ENCODE assay signal across 1 cellular context in the genomic region with DNA sequence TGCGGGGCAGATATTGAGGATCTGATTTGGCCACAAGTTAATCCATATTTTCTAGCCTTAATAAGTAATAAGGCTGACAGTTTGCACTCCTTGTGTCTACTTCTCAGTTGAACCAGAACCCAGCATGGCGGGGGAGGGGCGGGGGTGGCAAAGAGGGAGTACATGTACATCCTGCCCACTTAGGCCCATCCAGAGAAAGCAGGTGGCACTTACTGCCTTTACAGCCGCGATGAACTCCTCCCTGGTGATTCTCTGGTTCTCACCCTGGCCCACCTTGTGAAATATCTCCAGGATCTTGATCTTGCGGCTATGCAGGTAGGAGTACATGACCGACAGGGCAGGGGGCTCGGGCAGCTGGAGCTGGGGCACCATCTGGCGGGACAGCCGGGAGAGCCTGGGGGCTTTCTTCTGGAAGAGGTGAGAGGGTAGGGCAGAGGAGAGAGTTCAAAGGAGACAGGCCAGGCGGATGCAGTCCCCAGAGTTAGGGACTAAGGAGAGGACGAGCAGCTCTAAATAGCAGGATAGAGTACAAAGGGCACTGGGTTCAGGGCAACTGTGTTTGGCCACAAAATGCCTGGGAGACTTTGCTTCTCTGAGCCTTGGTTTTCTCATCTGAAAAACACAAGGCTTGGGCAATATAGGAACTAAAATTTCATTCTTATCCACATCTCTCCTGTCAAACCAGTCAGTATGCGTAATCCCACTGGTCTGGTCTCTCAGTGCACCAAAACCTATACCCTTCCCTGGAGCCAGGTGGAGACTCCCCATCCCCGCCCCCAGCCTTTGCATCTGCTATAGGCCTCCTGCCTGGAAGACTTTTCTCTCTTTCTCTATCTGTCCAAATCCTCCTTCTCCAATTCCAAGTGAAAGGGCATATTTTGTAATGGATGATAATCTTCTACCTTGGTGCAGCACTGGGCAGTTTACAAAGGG.
TF ChIP-seq lines count a peak whose summit lies in the region.

No MANE protein-coding gene starts in this region.

TF ChIP-seq in HepG2, 621 proteins besides CTCF, POLR2A, EP300 and RAD21 (continued from another document):
- TF ChIP-seq, protein P1, sequence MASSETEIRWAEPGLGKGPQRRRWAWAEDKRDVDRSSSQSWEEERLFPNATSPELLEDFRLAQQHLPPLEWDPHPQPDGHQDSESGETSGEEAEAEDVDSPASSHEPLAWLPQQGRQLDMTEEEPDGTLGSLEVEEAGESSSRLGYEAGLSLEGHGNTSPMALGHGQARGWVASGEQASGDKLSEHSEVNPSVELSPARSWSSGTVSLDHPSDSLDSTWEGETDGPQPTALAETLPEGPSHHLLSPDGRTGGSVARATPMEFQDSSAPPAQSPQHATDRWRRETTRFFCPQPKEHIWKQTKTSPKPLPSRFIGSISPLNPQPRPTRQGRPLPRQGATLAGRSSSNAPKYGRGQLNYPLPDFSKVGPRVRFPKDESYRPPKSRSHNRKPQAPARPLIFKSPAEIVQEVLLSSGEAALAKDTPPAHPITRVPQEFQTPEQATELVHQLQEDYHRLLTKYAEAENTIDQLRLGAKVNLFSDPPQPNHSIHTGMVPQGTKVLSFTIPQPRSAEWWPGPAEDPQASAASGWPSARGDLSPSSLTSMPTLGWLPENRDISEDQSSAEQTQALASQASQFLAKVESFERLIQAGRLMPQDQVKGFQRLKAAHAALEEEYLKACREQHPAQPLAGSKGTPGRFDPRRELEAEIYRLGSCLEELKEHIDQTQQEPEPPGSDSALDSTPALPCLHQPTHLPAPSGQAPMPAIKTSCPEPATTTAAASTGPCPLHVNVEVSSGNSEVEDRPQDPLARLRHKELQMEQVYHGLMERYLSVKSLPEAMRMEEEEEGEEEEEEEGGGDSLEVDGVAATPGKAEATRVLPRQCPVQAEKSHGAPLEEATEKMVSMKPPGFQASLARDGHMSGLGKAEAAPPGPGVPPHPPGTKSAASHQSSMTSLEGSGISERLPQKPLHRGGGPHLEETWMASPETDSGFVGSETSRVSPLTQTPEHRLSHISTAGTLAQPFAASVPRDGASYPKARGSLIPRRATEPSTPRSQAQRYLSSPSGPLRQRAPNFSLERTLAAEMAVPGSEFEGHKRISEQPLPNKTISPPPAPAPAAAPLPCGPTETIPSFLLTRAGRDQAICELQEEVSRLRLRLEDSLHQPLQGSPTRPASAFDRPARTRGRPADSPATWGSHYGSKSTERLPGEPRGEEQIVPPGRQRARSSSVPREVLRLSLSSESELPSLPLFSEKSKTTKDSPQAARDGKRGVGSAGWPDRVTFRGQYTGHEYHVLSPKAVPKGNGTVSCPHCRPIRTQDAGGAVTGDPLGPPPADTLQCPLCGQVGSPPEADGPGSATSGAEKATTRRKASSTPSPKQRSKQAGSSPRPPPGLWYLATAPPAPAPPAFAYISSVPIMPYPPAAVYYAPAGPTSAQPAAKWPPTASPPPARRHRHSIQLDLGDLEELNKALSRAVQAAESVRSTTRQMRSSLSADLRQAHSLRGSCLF (CRISPR knock-in tag; IDR thresholded peaks at IDR 0.05; ENCODE audit: borderline replicate concordance) = no peak
- TF ChIP-seq CENPT (CRISPR knock-in tag; IDR thresholded peaks at IDR 0.05; ENCODE audit: low read depth) = no peak
- TF ChIP-seq, protein P2, sequence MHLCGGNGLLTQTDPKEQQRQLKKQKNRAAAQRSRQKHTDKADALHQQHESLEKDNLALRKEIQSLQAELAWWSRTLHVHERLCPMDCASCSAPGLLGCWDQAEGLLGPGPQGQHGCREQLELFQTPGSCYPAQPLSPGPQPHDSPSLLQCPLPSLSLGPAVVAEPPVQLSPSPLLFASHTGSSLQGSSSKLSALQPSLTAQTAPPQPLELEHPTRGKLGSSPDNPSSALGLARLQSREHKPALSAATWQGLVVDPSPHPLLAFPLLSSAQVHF (CRISPR knock-in tag; IDR thresholded peaks at IDR 0.05) = no peak
- TF ChIP-seq ZNF160 (CRISPR knock-in tag; IDR thresholded peaks at IDR 0.05) = no peak
- no peak for TF ChIP-seq ZZZ3 (CRISPR knock-in tag; IDR thresholded peaks at IDR 0.05; ENCODE audit: borderline replicate concordance)
- TF ChIP-seq ZNF207 (IDR thresholded peaks at IDR 0.05; ENCODE audit: borderline replicate concordance) = no peak
- TF ChIP-seq, protein P3, sequence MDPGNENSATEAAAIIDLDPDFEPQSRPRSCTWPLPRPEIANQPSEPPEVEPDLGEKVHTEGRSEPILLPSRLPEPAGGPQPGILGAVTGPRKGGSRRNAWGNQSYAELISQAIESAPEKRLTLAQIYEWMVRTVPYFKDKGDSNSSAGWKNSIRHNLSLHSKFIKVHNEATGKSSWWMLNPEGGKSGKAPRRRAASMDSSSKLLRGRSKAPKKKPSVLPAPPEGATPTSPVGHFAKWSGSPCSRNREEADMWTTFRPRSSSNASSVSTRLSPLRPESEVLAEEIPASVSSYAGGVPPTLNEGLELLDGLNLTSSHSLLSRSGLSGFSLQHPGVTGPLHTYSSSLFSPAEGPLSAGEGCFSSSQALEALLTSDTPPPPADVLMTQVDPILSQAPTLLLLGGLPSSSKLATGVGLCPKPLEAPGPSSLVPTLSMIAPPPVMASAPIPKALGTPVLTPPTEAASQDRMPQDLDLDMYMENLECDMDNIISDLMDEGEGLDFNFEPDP (CRISPR knock-in tag; conservative IDR thresholded peaks at IDR 0.05) = no peak
- 0 out of 2 replicates have a peak, but pooled peaks have one; percentile 25 for TF ChIP-seq PHF8 (CRISPR knock-in tag; IDR thresholded peaks at IDR 0.05)
- TF ChIP-seq, protein P4, sequence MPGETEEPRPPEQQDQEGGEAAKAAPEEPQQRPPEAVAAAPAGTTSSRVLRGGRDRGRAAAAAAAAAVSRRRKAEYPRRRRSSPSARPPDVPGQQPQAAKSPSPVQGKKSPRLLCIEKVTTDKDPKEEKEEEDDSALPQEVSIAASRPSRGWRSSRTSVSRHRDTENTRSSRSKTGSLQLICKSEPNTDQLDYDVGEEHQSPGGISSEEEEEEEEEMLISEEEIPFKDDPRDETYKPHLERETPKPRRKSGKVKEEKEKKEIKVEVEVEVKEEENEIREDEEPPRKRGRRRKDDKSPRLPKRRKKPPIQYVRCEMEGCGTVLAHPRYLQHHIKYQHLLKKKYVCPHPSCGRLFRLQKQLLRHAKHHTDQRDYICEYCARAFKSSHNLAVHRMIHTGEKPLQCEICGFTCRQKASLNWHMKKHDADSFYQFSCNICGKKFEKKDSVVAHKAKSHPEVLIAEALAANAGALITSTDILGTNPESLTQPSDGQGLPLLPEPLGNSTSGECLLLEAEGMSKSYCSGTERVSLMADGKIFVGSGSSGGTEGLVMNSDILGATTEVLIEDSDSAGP (CRISPR knock-in tag; IDR thresholded peaks at IDR 0.05; ENCODE audit: borderline replicate concordance) = peak; percentile 35; the same call in 1 of the 2 replicates
- TF ChIP-seq SIN3A (IDR thresholded peaks at IDR 0.05; ENCODE audit: borderline replicate concordance, low read depth, low read length) = no peak
- TF ChIP-seq SMAD9 (CRISPR knock-in tag; IDR thresholded peaks at IDR 0.05) = no peak
- peak; percentile 68 for TF ChIP-seq PHF21A (CRISPR knock-in tag; IDR thresholded peaks at IDR 0.05)
- TF ChIP-seq MXI1 (IDR thresholded peaks at IDR 0.05; ENCODE audit: borderline replicate concordance, low read depth, low read length) = no peak
- TF ChIP-seq, protein P5, sequence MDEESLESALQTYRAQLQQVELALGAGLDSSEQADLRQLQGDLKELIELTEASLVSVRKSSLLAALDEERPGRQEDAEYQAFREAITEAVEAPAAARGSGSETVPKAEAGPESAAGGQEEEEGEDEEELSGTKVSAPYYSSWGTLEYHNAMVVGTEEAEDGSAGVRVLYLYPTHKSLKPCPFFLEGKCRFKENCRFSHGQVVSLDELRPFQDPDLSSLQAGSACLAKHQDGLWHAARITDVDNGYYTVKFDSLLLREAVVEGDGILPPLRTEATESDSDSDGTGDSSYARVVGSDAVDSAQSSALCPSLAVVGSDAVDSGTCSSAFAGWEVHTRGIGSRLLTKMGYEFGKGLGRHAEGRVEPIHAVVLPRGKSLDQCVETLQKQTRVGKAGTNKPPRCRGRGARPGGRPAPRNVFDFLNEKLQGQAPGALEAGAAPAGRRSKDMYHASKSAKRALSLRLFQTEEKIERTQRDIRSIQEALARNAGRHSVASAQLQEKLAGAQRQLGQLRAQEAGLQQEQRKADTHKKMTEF (CRISPR knock-in tag; IDR thresholded peaks at IDR 0.05) = peak; percentile 49; the same call in 1 of the 2 replicates
- no peak for TF ChIP-seq TOPORS (CRISPR knock-in tag; IDR thresholded peaks at IDR 0.05)
- TF ChIP-seq ZMYM2 (CRISPR knock-in tag; IDR thresholded peaks at IDR 0.05) = 0 out of 2 replicates have a peak, but pooled peaks have one; percentile 23
- TF ChIP-seq ZNF282 (IDR thresholded peaks at IDR 0.05; ENCODE audit: partially characterized antibody) = no peak
- peak; percentile 28; the same call in 1 of the 2 replicates for TF ChIP-seq ZFX (CRISPR knock-in tag; IDR thresholded peaks at IDR 0.05; ENCODE audit: low read depth)
- TF ChIP-seq, protein P6, sequence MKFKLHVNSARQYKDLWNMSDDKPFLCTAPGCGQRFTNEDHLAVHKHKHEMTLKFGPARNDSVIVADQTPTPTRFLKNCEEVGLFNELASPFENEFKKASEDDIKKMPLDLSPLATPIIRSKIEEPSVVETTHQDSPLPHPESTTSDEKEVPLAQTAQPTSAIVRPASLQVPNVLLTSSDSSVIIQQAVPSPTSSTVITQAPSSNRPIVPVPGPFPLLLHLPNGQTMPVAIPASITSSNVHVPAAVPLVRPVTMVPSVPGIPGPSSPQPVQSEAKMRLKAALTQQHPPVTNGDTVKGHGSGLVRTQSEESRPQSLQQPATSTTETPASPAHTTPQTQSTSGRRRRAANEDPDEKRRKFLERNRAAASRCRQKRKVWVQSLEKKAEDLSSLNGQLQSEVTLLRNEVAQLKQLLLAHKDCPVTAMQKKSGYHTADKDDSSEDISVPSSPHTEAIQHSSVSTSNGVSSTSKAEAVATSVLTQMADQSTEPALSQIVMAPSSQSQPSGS (CRISPR knock-in tag; IDR thresholded peaks at IDR 0.05) = no peak
- no peak for TF ChIP-seq ZNF709 (CRISPR knock-in tag; IDR thresholded peaks at IDR 0.05)
- TF ChIP-seq KAT2B (IDR thresholded peaks at IDR 0.05; ENCODE audit: borderline replicate concordance, low read depth, low read length) = no peak
- TF ChIP-seq SALL1 (CRISPR knock-in tag; IDR thresholded peaks at IDR 0.05) = peak; percentile 63
- TF ChIP-seq ZNF766 (CRISPR knock-in tag; IDR thresholded peaks at IDR 0.05; ENCODE audit: borderline replicate concordance) = no peak
- TF ChIP-seq, protein P7, sequence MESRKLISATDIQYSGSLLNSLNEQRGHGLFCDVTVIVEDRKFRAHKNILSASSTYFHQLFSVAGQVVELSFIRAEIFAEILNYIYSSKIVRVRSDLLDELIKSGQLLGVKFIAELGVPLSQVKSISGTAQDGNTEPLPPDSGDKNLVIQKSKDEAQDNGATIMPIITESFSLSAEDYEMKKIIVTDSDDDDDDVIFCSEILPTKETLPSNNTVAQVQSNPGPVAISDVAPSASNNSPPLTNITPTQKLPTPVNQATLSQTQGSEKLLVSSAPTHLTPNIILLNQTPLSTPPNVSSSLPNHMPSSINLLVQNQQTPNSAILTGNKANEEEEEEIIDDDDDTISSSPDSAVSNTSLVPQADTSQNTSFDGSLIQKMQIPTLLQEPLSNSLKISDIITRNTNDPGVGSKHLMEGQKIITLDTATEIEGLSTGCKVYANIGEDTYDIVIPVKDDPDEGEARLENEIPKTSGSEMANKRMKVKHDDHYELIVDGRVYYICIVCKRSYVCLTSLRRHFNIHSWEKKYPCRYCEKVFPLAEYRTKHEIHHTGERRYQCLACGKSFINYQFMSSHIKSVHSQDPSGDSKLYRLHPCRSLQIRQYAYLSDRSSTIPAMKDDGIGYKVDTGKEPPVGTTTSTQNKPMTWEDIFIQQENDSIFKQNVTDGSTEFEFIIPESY (CRISPR knock-in tag; IDR thresholded peaks at IDR 0.05) = peak; percentile 25; the same call in 1 of the 2 replicates
- TF ChIP-seq, protein P8, sequence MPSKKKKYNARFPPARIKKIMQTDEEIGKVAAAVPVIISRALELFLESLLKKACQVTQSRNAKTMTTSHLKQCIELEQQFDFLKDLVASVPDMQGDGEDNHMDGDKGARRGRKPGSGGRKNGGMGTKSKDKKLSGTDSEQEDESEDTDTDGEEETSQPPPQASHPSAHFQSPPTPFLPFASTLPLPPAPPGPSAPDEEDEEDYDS (CRISPR knock-in tag; IDR thresholded peaks at IDR 0.05) = peak; percentile 49; the same call in 1 of the 2 replicates
- TF ChIP-seq, protein P9, sequence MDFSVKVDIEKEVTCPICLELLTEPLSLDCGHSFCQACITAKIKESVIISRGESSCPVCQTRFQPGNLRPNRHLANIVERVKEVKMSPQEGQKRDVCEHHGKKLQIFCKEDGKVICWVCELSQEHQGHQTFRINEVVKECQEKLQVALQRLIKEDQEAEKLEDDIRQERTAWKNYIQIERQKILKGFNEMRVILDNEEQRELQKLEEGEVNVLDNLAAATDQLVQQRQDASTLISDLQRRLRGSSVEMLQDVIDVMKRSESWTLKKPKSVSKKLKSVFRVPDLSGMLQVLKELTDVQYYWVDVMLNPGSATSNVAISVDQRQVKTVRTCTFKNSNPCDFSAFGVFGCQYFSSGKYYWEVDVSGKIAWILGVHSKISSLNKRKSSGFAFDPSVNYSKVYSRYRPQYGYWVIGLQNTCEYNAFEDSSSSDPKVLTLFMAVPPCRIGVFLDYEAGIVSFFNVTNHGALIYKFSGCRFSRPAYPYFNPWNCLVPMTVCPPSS (IDR thresholded peaks at IDR 0.05) = no peak
- TF ChIP-seq SOX6 (IDR thresholded peaks at IDR 0.05) = no peak
- peak; percentile 53; the same call in 1 of the 2 replicates for TF ChIP-seq SOX6 (CRISPR knock-in tag; IDR thresholded peaks at IDR 0.05)
- no peak for TF ChIP-seq DNMT1 (CRISPR knock-in tag; IDR thresholded peaks at IDR 0.05)
- TF ChIP-seq SPEN (CRISPR knock-in tag; IDR thresholded peaks at IDR 0.05; ENCODE audit: low read depth) = no peak
- TF ChIP-seq ZNF136 (CRISPR knock-in tag; IDR thresholded peaks at IDR 0.05; ENCODE audit: low read depth) = no peak
- peak; percentile 83; the same call in 1 of the 2 replicates for TF ChIP-seq RXRB (CRISPR knock-in tag; IDR thresholded peaks at IDR 0.05; ENCODE audit: borderline replicate concordance)
- TF ChIP-seq PHF5A (CRISPR knock-in tag; IDR thresholded peaks at IDR 0.05; ENCODE audit: low read depth, unreplicated experiment) = peak; percentile 47
